ENCODE assay signal across 8 cellular contexts in the genomic region with DNA sequence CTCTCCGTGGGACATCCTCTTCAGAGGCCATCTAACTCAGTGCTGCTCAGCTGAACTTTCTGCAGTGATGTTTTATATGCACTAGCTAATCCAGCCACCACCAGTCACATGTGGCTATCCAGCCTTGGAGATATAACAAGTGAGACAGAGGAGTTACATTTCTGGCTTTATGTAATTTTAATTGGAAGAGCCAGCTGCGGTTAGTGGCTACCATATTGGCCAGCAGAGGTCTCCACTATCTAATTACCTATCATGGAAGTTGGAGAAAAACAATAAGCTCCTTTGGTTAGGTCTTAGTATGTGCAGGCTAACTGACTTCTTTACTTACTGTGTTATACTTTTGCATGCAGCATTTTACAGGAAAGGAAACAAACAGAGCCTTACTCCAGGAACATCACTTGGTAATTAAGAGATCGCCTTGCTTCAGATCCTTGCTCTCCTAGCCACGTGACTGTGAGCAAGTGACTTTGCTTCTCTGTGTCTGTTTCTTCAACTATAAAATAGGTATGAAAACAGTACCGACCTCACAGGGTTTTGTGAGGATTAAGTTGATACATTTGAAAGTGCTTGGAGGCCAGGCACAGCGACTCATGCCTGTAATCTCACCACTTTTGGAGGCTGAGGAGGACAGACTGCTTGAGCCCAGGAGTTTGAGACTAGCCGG. TPM values are rescaled to one million over a fixed set of nuclear protein-coding genes. Genes with fewer than 3 reads are reported as not detected.
DNase-seq lines count a peak whose midpoint lies in the region; ATAC-seq and TF ChIP-seq lines count a peak whose summit lies in the region.

No MANE protein-coding gene starts in this region.

- no peak for TF ChIP-seq POLR2A in adrenal gland (IDR thresholded peaks at IDR 0.05)
- no peak for TF ChIP-seq POLR2A in tibial nerve (IDR thresholded peaks at IDR 0.05)

- H3K4me1 ChIP-seq in adrenal gland (replicated peaks in 1 of 2) (peaks cover 0 to 8% of the 10 kb centered on the region in 2 donors), tibial nerve (peaks cover 0 to 35% (median 1%) of the 10 kb centered on the region in 4 donors)

- peak; percentile 59 for ATAC-seq in Right ventricle myocardium inferior

- no peaks in the 10 kb centered on the region for H3K9me3 ChIP-seq in adrenal gland (replicated peaks in 1 of 3)
- H3K9me3 ChIP-seq in tibial nerve, result peaks cover 0 to 4% (median 0%) of the 10 kb centered on the region in 4 donors

- H3K36me3 ChIP-seq in adrenal gland (replicated peaks in 1 of 2), result no peaks in the 10 kb centered on the region
- H3K36me3 ChIP-seq in tibial nerve, result no peaks in the 10 kb centered on the region

- no peak for DNase-seq in Right ventricle myocardium inferior (ENCODE audit: missing footprints)
- DNase-seq in cardiac septum (ENCODE audit: low spot score), result no peak
- peak; percentile 66 for DNase-seq in NCI-H1436 treated with DMSO at 0.1 percent for 48 hours (lab: John Stamatoyannopoulos, UW)
- peak in 3 of 7 donors; percentile 28 to 61 (median 51) for DNase-seq in adrenal gland
- peak; percentile 64 for DNase-seq in inferior parietal cortex (ENCODE audit: extremely low spot score)
- peak in 1 of 2 donors; percentile 40 for DNase-seq in tibial nerve (ENCODE audit: low spot score in 2 of 2)
- no peak for DNase-seq in NCI-H446 treated with DMSO at 0.1 percent for 48 hours (lab: John Stamatoyannopoulos, UW)
- DNase-seq in effector CD4-positive, alpha-beta T cell, result no peak

- TF ChIP-seq EP300 in tibial nerve (IDR thresholded peaks at IDR 0.05), result no peak

- no peak overlapping the region for H3K4me3 ChIP-seq in adrenal gland
- no peak overlapping the region for H3K4me3 ChIP-seq in tibial nerve

- TF ChIP-seq CTCF in adrenal gland (IDR thresholded peaks at IDR 0.05) (peak; percentile 63 to 70 (median 64)), tibial nerve (IDR thresholded peaks at IDR 0.05) (peak; percentile 35 to 53 (median 40))

- no peak overlapping the region for H3K27ac ChIP-seq in adrenal gland
- H3K27ac ChIP-seq in tibial nerve, result no peak overlapping the region

- intact Hi-C loops in Right ventricle myocardium inferior (cut with DNase I) (loop anchor here (1.0 kb wide), 1 partner anchor 73 kb away; no protein-coding TSS in a partner anchor), cardiac septum (cut with DNase I) (loop anchor here (2.0 to 5.0 kb wide), 2 partner anchors 74 to 136 kb away; no protein-coding TSS in a partner anchor), adrenal gland (cut with DNase I) (loop anchor here in 1 of 2 donors (10.0 kb wide), 1 partner anchor 154 kb away; no protein-coding TSS in a partner anchor)

- 26 to 37% (median 34%) methylated on average over 7 of the region's 7 CpGs for WGBS in adrenal gland, 4 donors
- WGBS in tibial nerve, 2 donors, result 27 to 34% methylated on average over 7 of the region's 7 CpGs

- H3K27me3 ChIP-seq in adrenal gland (peaks cover 31% of the 10 kb centered on the region), tibial nerve (peaks cover 0 to 67% of the 10 kb centered on the region in 2 donors)

RNA-seq across cellular contexts. Expression of gene KLK10, which starts 1.6 kb away (rescaled TPM):
- total RNA-seq in Right ventricle myocardium inferior, result not detected
- not detected for total RNA-seq in cardiac septum
- 1 to 10 TPM in 1 of 8 donors, under 1 TPM in 3, not detected in 4; 0.23 to 1.4 (median 0.36) TPM for total RNA-seq in adrenal gland
- polyA plus RNA-seq in adrenal gland, result under 1 TPM in 2 of 3 donors, not detected in 1; 0.34 to 0.56 TPM
- 1 to 10 TPM in 2 of 4 donors, under 1 TPM in 1, not detected in 1; 0.22 to 3.1 (median 1.4) TPM for total RNA-seq in tibial nerve

RNA-seq across cellular contexts. Expression of gene KLK11, which starts 5.3 kb away (rescaled TPM):
- total RNA-seq in Right ventricle myocardium inferior (not detected), cardiac septum (not detected), adrenal gland (not detected), tibial nerve (1 to 10 TPM in 1 of 4 donors, not detected in 3; 1.3 TPM)
- under 1 TPM in 2 of 3 donors, not detected in 1; 0.07 to 0.32 TPM for polyA plus RNA-seq in adrenal gland

RNA-seq across cellular contexts. Expression of gene KLK12, which starts 13.7 kb away (rescaled TPM):
- total RNA-seq in Right ventricle myocardium inferior, result not detected
- total RNA-seq in cardiac septum, result not detected
- not detected for total RNA-seq in adrenal gland
- under 1 TPM in 1 of 3 donors, not detected in 2; 0.17 TPM for polyA plus RNA-seq in adrenal gland
- total RNA-seq in tibial nerve, result not detected

RNA-seq across cellular contexts. Expression of gene KLK8, which starts 19.7 kb away (rescaled TPM):
- total RNA-seq in Right ventricle myocardium inferior (not detected), cardiac septum (not detected), adrenal gland (not detected), tibial nerve (1 to 10 TPM in 3 of 4 donors, not detected in 1; 1.6 to 2.2 (median 1.9) TPM)
- under 1 TPM in 2 of 3 donors, not detected in 1; 0.34 to 0.80 TPM for polyA plus RNA-seq in adrenal gland

RNA-seq across cellular contexts. Expression of gene KLK7, which starts 37.4 kb away (rescaled TPM):
- not detected for total RNA-seq in Right ventricle myocardium inferior
- total RNA-seq in cardiac septum, result not detected
- total RNA-seq in adrenal gland, result not detected
- under 1 TPM in 1 of 3 donors, not detected in 2; 0.03 TPM for polyA plus RNA-seq in adrenal gland
- 1 to 10 TPM in 3 of 4 donors, under 1 TPM in 1; 0.90 to 7.6 (median 4.6) TPM for total RNA-seq in tibial nerve

Comparison
In these comparisons a context has a peak if more than half of its experiments do, and no peak if none do; other contexts are left out.
1. DNase-seq: peak in NCI-H1436 treated with DMSO at 0.1 percent for 48 hours (single experiment) and inferior parietal cortex (single experiment); none in Right ventricle myocardium inferior (single experiment), cardiac septum (single experiment), NCI-H446 treated with DMSO at 0.1 percent for 48 hours (single experiment) and effector CD4-positive, alpha-beta T cell (single experiment).